In genomic region chr1:2499986-2500596, GRCh38 we compare ENCODE assay signal across 15 cellular contexts. TPM values are rescaled to one million over a fixed set of nuclear protein-coding genes. Genes with fewer than 3 reads are reported as not detected.
DNase-seq lines count a peak whose midpoint lies in the region; ATAC-seq and TF ChIP-seq lines count a peak whose summit lies in the region.
"Had no signal": no experiment of that assay in that cellular context is flagged by ENCODE, and none has a peak within 500 bp of the region (broad histone marks: within the 10 kb centered on the region; RNA-seq: fewer than 3 reads in every experiment).

No MANE protein-coding gene starts in this region.

- no peaks in the 10 kb centered on the region for H3K9me3 ChIP-seq in esophagus muscularis mucosa
- H3K9me3 ChIP-seq: stomach had no signal

- POLR2A ChIA-PET in T-cell (lab: Charles Lee), result no interaction called here

- CTCF ChIA-PET in T-cell (lab: Charles Lee), result interaction anchor here in 1 of 2 donors (0.6 kb wide), 1 partner anchor 85 kb away, joined by 4 read pairs; no protein-coding TSS in a partner anchor

- TF ChIP-seq POLR2A in esophagus muscularis mucosa (IDR thresholded peaks at IDR 0.05; ENCODE audit: low read depth), result no peak

- no peaks in the 10 kb centered on the region for H3K36me3 Mint-ChIP-seq in activated naive CD4-positive, alpha-beta T cell treated with anti-CD3 and anti-CD28 coated beads, Interleukin-2, amount 50 U/mL, for 24 hours
- H3K36me3 Mint-ChIP-seq in T-cell, result no peaks in the 10 kb centered on the region
- peaks cover 7% of the 10 kb centered on the region for H3K36me3 Mint-ChIP-seq in central memory CD8-positive, alpha-beta T cell (ENCODE audit: insufficient read depth)

- H3K27me3 Mint-ChIP-seq in activated naive CD4-positive, alpha-beta T cell treated with anti-CD3 and anti-CD28 coated beads, Interleukin-2, amount 50 U/mL, for 24 hours, result no peaks in the 10 kb centered on the region
- H3K27me3 Mint-ChIP-seq in T-cell, result no peaks in the 10 kb centered on the region
- no peaks in the 10 kb centered on the region for H3K27me3 Mint-ChIP-seq in central memory CD8-positive, alpha-beta T cell

- no peak overlapping the region for H3K4me3 ChIP-seq in esophagus muscularis mucosa
- H3K4me3 ChIP-seq: stomach had no signal

- peaks cover 16% of the 10 kb centered on the region for H3K4me1 Mint-ChIP-seq in activated naive CD4-positive, alpha-beta T cell treated with anti-CD3 and anti-CD28 coated beads, Interleukin-2, amount 50 U/mL, for 24 hours
- peaks cover 15 to 36% (median 20%) of the 10 kb centered on the region in 3 donors for H3K4me1 Mint-ChIP-seq in T-cell
- H3K4me1 Mint-ChIP-seq in central memory CD8-positive, alpha-beta T cell, result peaks cover 30% of the 10 kb centered on the region

- peak overlapping the region; percentile 70 for H3K27ac Mint-ChIP-seq in activated naive CD4-positive, alpha-beta T cell treated with anti-CD3 and anti-CD28 coated beads, Interleukin-2, amount 50 U/mL, for 24 hours
- peak overlapping the region; percentile 66 to 72 for H3K27ac Mint-ChIP-seq in T-cell
- peak overlapping the region; percentile 78 for H3K27ac Mint-ChIP-seq in central memory CD8-positive, alpha-beta T cell (ENCODE audit: low read depth)

- peaks cover 3 to 21% (median 17%) of the 10 kb centered on the region in 4 donors for H3K4me1 ChIP-seq in esophagus muscularis mucosa

- peak; percentile 13 to 45 (median 42) for ATAC-seq in T-cell (replicated peaks in 1 of 4)
- peak; percentile 35 for ATAC-seq in central memory CD8-positive, alpha-beta T cell (replicated peaks; ENCODE audit: extremely low read depth, poor library complexity, severe bottlenecking)
- ATAC-seq: left cardiac atrium had no signal

- no peak for TF ChIP-seq EP300 in esophagus muscularis mucosa (IDR thresholded peaks at IDR 0.05)

- no peak overlapping the region for H3K27ac ChIP-seq in esophagus muscularis mucosa (replicated peaks in 1 of 4)
- H3K27ac ChIP-seq: stomach had no signal

- no peaks in the 10 kb centered on the region for H3K9me3 Mint-ChIP-seq in activated naive CD4-positive, alpha-beta T cell treated with anti-CD3 and anti-CD28 coated beads, Interleukin-2, amount 50 U/mL, for 24 hours
- no peaks in the 10 kb centered on the region for H3K9me3 Mint-ChIP-seq in T-cell
- no peaks in the 10 kb centered on the region for H3K9me3 Mint-ChIP-seq in central memory CD8-positive, alpha-beta T cell

- H3K4me3 Mint-ChIP-seq in activated naive CD4-positive, alpha-beta T cell treated with anti-CD3 and anti-CD28 coated beads, Interleukin-2, amount 50 U/mL, for 24 hours, result no peak overlapping the region
- H3K4me3 Mint-ChIP-seq in T-cell, result peak overlapping the region in 1 of 3 donors; percentile 57
- peak overlapping the region; percentile 38 for H3K4me3 Mint-ChIP-seq in central memory CD8-positive, alpha-beta T cell

- TF ChIP-seq CTCF in esophagus muscularis mucosa (IDR thresholded peaks at IDR 0.05), result no peak

- H3K36me3 ChIP-seq in esophagus muscularis mucosa, result no peaks in the 10 kb centered on the region
- H3K36me3 ChIP-seq: stomach had no signal

- 52% methylated on average over 11 of the region's 19 CpGs for WGBS in esophagus muscularis mucosa

- H3K27me3 ChIP-seq in esophagus muscularis mucosa, result peaks cover 0 to 84% (median 29%) of the 10 kb centered on the region in 4 donors

- no peak for DNase-seq in activated naive CD4-positive, alpha-beta T cell treated with anti-CD3 and anti-CD28 coated beads, Interleukin-2, amount 50 U/mL, for 16 hours
- DNase-seq in T-cell (peak in 6 of 34 experiments; percentile 6 to 33 (median 12)), NCI-H2227 (lab: John Stamatoyannopoulos, UW; ENCODE audit: unreplicated experiment) (no peak), OCI-M1 (lab: John Stamatoyannopoulos, UW) (no peak), esophagus muscularis mucosa (ENCODE audit: extremely low spot score) (no peak), cortex of kidney (lab: John Stamatoyannopoulos, UW) (no peak)
- no peak for DNase-seq in central memory CD8-positive, alpha-beta T cell (ENCODE audit: low spot score in 2 of 2)
- DNase-seq: C1 segment of cervical spinal cord; caudate nucleus; head of caudate nucleus; left cardiac atrium; retina; stimulated activated CD4-positive, alpha-beta T cell treated with anti-CD3 and anti-CD28 coated beads, Interleukin-4, amount 100 ng/mL, for 24 hours; stomach had no signal

- intact Hi-C loops in esophagus muscularis mucosa (cut with DNase I), result no loop called here

RNA-seq across cellular contexts. Expression of gene PLCH2, which starts 24.0 kb away (rescaled TPM):
- 10 to 100 TPM; 20.2 to 59.1 (median 27.9) TPM for total RNA-seq in T-cell
- total RNA-seq in esophagus muscularis mucosa, result under 1 TPM; 0.06 to 0.42 (median 0.26) TPM

RNA-seq across cellular contexts. Expression of gene PANK4, which starts 26.3 kb away (rescaled TPM):
- total RNA-seq in T-cell (100 to 1,000 TPM in 3 of 5 donors, 10 to 100 TPM in 2; 51.0 to 128 (median 119) TPM), esophagus muscularis mucosa (10 to 100 TPM; 22.5 to 48.9 (median 37.9) TPM)

RNA-seq across cellular contexts. Expression of gene HES5, which starts 30.0 kb away (rescaled TPM):
- total RNA-seq in T-cell (not detected), esophagus muscularis mucosa (under 1 TPM in 2 of 4 donors, not detected in 2; 0.19 to 0.33 TPM)

RNA-seq across cellular contexts. Expression of gene TNFRSF14, which starts 56.1 kb away (rescaled TPM):
- total RNA-seq in T-cell (100 to 1,000 TPM; 163 to 214 (median 211) TPM), esophagus muscularis mucosa (10 to 100 TPM; 26.2 to 49.2 (median 42.5) TPM)

Comparison
In these comparisons a context has a peak if more than half of its experiments do, and no peak if none do; other contexts are left out.
1. RNA of gene PLCH2, which starts 24.0 kb away (total RNA-seq): 20.2 to 59.1 TPM in T-cell; 0.06 to 0.42 TPM in esophagus muscularis mucosa; every median in the first group is over 10 times any median in the second.
2. Peak in every context shown above with its lines, with median percentiles within 50 percentile points of each other: H3K27ac Mint-ChIP-seq.